Comparison of ENCODE assay signal across 8 cellular contexts in the genomic region with DNA sequence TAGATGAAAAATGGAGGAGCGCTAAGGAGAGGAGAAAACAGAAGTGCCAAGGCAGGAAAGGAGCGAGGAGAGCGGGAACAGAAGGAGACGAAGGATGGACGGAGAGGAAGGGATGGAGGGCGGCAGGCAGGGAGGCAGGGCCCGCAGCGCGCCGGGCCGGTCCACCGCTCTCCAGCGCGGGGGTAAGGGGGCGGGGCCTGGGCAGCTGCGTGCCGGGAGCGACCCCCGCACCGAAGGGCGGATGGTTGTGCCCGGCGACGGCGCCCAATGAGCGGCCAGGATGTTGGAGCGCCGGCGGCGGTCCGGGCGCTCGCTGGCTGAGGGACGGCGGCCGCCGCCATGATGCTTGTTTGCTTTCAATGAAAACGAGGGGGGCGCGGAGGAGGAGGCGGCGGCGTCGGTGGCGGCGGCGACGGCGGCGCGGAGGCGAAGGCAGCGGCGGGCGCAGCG. TPM values are rescaled to one million over a fixed set of nuclear protein-coding genes. Genes with fewer than 3 reads are reported as not detected.
DNase-seq lines count a peak whose midpoint lies in the region; ATAC-seq and TF ChIP-seq lines count a peak whose summit lies in the region.

A gene (plus strand): TSS at position 320 of the 450 bp plus-strand sequence. CDS start 34,898 bp downstream, outside the sequence.

- H3K27ac Mint-ChIP-seq in CD4-positive, CD25-positive, alpha-beta regulatory T cell = peak within 1 kb of the TSS; percentile 92 to 98 (median 93)
- H3K27ac Mint-ChIP-seq in activated CD4-positive, alpha-beta memory T cell treated with anti-CD3 and anti-CD28 coated beads for 36 hours = peak within 1 kb of the TSS; percentile 82

- H3K27me3 Mint-ChIP-seq in CD4-positive, CD25-positive, alpha-beta regulatory T cell = no peaks in the 10 kb centered on the region
- no peaks in the 10 kb centered on the region for H3K27me3 Mint-ChIP-seq in activated CD4-positive, alpha-beta memory T cell treated with anti-CD3 and anti-CD28 coated beads for 36 hours

- H3K4me3 Mint-ChIP-seq in CD4-positive, CD25-positive, alpha-beta regulatory T cell = peak within 1 kb of the TSS; percentile 92 to 100 (median 97)
- peak within 1 kb of the TSS; percentile 84 for H3K4me3 Mint-ChIP-seq in activated CD4-positive, alpha-beta memory T cell treated with anti-CD3 and anti-CD28 coated beads for 36 hours

- peaks cover 13% of the 10 kb centered on the region for H3K36me3 Mint-ChIP-seq in CD4-positive, CD25-positive, alpha-beta regulatory T cell
- peaks cover 6% of the 10 kb centered on the region for H3K36me3 Mint-ChIP-seq in activated CD4-positive, alpha-beta memory T cell treated with anti-CD3 and anti-CD28 coated beads for 36 hours

- CTCF ChIA-PET in activated CD4-positive, alpha-beta memory T cell treated with anti-CD3 and anti-CD28 coated beads for 36 hours (lab: Charles Lee) = no interaction called here

- peak; percentile 95 to 96 for ATAC-seq in CD4-positive, CD25-positive, alpha-beta regulatory T cell (ENCODE audit: low read depth in 2 of 2)
- peak; percentile 93 for ATAC-seq in GM19452 (IDR thresholded peaks at IDR 0.05; ENCODE audit: unreplicated experiment)
- ATAC-seq in HG03575 (IDR thresholded peaks at IDR 0.05; ENCODE audit: extremely low read depth, insufficient number of reproducible peaks, low FRiP score, unreplicated experiment) = peak; percentile 46
- ATAC-seq in right lobe of liver = peak; percentile 99 to 100 (median 100)

- peaks cover 12 to 45% (median 31%) of the 10 kb centered on the region in 4 donors for H3K4me1 Mint-ChIP-seq in CD4-positive, CD25-positive, alpha-beta regulatory T cell
- H3K4me1 Mint-ChIP-seq in activated CD4-positive, alpha-beta memory T cell treated with anti-CD3 and anti-CD28 coated beads for 36 hours (ENCODE audit: low read depth) = peaks cover 32% of the 10 kb centered on the region

- H3K9me3 Mint-ChIP-seq in CD4-positive, CD25-positive, alpha-beta regulatory T cell = peaks cover 0 to 3% (median 0%) of the 10 kb centered on the region in 7 donors
- H3K9me3 Mint-ChIP-seq in activated CD4-positive, alpha-beta memory T cell treated with anti-CD3 and anti-CD28 coated beads for 36 hours = no peaks in the 10 kb centered on the region

- intact Hi-C loops in activated CD4-positive, alpha-beta memory T cell treated with anti-CD3 and anti-CD28 coated beads for 36 hours (cut with micrococcal nuclease) = loop anchor here (2.0 to 10.0 kb wide), 4 partner anchors 111 to 751 kb away; a partner anchor contains a TSS
- intact Hi-C loops in dorsolateral prefrontal cortex (cut with DNase I) = no loop called here
- intact Hi-C loops in right lobe of liver (cut with DNase I) = no loop called here

- H3K27me3 ChIP-seq in CD4-positive, CD25-positive, alpha-beta regulatory T cell (ENCODE audit: control insufficient read depth, insufficient read depth, low read length) = no peaks in the 10 kb centered on the region
- no peaks in the 10 kb centered on the region for H3K27me3 ChIP-seq in dorsolateral prefrontal cortex
- H3K27me3 ChIP-seq in right lobe of liver = no peaks in the 10 kb centered on the region

- H3K4me1 ChIP-seq in CD4-positive, CD25-positive, alpha-beta regulatory T cell (ENCODE audit: control insufficient read depth, insufficient read depth, low read length, poor library complexity, severe bottlenecking) = peaks cover 22% of the 10 kb centered on the region
- peaks cover 0 to 12% (median 2%) of the 10 kb centered on the region in 4 donors for H3K4me1 ChIP-seq in right lobe of liver

- H3K9me3 ChIP-seq in CD4-positive, CD25-positive, alpha-beta regulatory T cell (ENCODE audit: control insufficient read depth in 2 of 2, low read length in 2 of 2) = no peaks in the 10 kb centered on the region
- no peaks in the 10 kb centered on the region for H3K9me3 ChIP-seq in right lobe of liver

- peak; percentile 46 for TF ChIP-seq POLR2A in right lobe of liver (IDR thresholded peaks at IDR 0.05)

- H3K27ac ChIP-seq in CD4-positive, CD25-positive, alpha-beta regulatory T cell (ENCODE audit: insufficient read depth, low read length, poor library complexity, severe bottlenecking) = peak within 1 kb of the TSS; percentile 91
- peak within 1 kb of the TSS; percentile 55 to 98 (median 93) for H3K27ac ChIP-seq in dorsolateral prefrontal cortex
- H3K27ac ChIP-seq in right lobe of liver = peak within 1 kb of the TSS; percentile 82 to 92 (median 82)

- POLR2A ChIA-PET in activated CD4-positive, alpha-beta memory T cell treated with anti-CD3 and anti-CD28 coated beads for 36 hours (lab: Charles Lee) = no interaction called here

- TF ChIP-seq CTCF in dorsolateral prefrontal cortex (IDR thresholded peaks at IDR 0.05 in 54 of 56, conservative IDR thresholded peaks at IDR 0.05 in 2 of 56; ENCODE audit: low read depth in 1 of 56, partially characterized antibody in 56 of 56) (peak in 18 of 56 donors; percentile 7 to 55 (median 24)), right lobe of liver (IDR thresholded peaks at IDR 0.05) (no peak)

- WGBS in right lobe of liver (ENCODE audit: insufficient coverage, low coverage, low lambda C conversion rate, missing lambda C conversion rate) = 2% methylated on average over 14 of the region's 56 CpGs

- H3K36me3 ChIP-seq in CD4-positive, CD25-positive, alpha-beta regulatory T cell (ENCODE audit: control insufficient read depth, insufficient read depth, low read length) = no peaks in the 10 kb centered on the region
- no peaks in the 10 kb centered on the region for H3K36me3 ChIP-seq in right lobe of liver

- peak within 1 kb of the TSS; percentile 89 for H3K4me3 ChIP-seq in CD4-positive, CD25-positive, alpha-beta regulatory T cell (ENCODE audit: low read depth, low read length)
- H3K4me3 ChIP-seq in dorsolateral prefrontal cortex (peak within 1 kb of the TSS; percentile 21 to 99 (median 92)), right lobe of liver (peak within 1 kb of the TSS; percentile 97 to 99 (median 98))

- DNase-seq in CD4-positive, CD25-positive, alpha-beta regulatory T cell = peak; percentile 91 to 97 (median 96)
- DNase-seq in NCI-H82 (lab: John Stamatoyannopoulos, UW) (peak; percentile 89), dorsolateral prefrontal cortex (peak; percentile 83 to 98 (median 92)), right lobe of liver (peak; percentile 93 to 95 (median 95))
- peak; percentile 95 for DNase-seq in activated CD4-positive, alpha-beta memory T cell treated with anti-CD3 and anti-CD28 coated beads for 36 hours
- DNase-seq in stimulated activated CD4-positive, alpha-beta T cell treated with anti-CD3 and anti-CD28 coated beads, Interleukin-4, amount 100 ng/mL, for 24 hours = peak; percentile 95

RNA-seq across cellular contexts. Expression of the gene that starts here (rescaled TPM):
- 22.8 TPM for total RNA-seq in CD4-positive, CD25-positive, alpha-beta regulatory T cell
- polyA plus RNA-seq in CD4-positive, CD25-positive, alpha-beta regulatory T cell = 10 to 100 TPM in 1 of 4 donors, 1 to 10 TPM in 3; 7.6 to 11.2 (median 8.8) TPM
- total RNA-seq in activated CD4-positive, alpha-beta memory T cell treated with anti-CD3 and anti-CD28 coated beads for 36 hours = 10 to 100 TPM; 32.0 to 35.2 TPM
- total RNA-seq in dorsolateral prefrontal cortex = 10 to 100 TPM; 16.2 to 37.4 (median 24.1) TPM
- 1 to 10 TPM; 4.8 to 8.8 (median 5.3) TPM for total RNA-seq in right lobe of liver

Comparison
In these comparisons a context has a peak if more than half of its experiments do, and no peak if none do; other contexts are left out.
1. Peak in every context shown above with its lines: DNase-seq, ATAC-seq, H3K4me3 ChIP-seq and H3K27ac ChIP-seq.
2. ATAC-seq: peak in every context shown above with its lines; median percentile 100 in right lobe of liver; 96 in CD4-positive, CD25-positive, alpha-beta regulatory T cell; 93 in GM19452; 46 in HG03575.